In genomic region chr5:135322271-135322670, GRCh38 we compare ENCODE assay signal across 24 cellular contexts.
"Had no signal": no experiment of that assay in that cellular context is flagged by ENCODE, and none has a peak within 500 bp of the region (broad histone marks: within the 10 kb centered on the region; RNA-seq: fewer than 3 reads in every experiment).

No MANE protein-coding gene starts in this region.

- DNase-seq: effector CD4-positive, alpha-beta T cell; foreskin fibroblast; gastrocnemius medialis; kidney glomerular epithelial cell; left ventricle myocardium superior; lower lobe of right lung; natural killer cell; occipital lobe; ovary; psoas muscle; right cardiac atrium; sigmoid colon; stimulated activated CD4-positive, alpha-beta T cell treated with anti-CD3 and anti-CD28 coated beads, Interleukin-2, amount 100 ng/mL, for 24 hours; stimulated activated CD4-positive, alpha-beta T cell treated with anti-CD3 and anti-CD28 coated beads, Interleukin-4, amount 100 ng/mL, for 4 hours; stimulated activated naive CD8-positive, alpha-beta T cell treated with anti-CD3 and anti-CD28 coated beads, Interleukin-15, Interleukin-2, amounts not matched to agents 100 U/mL and 50 U/mL, for 24 hours; upper lobe of left lung had no signal

- H3K27me3 Mint-ChIP-seq: stimulated activated memory B cell treated with anti-CD40 and anti-IgM and Interleukin-4, amounts not matched to agents 10 μg/mL and 1 μg/mL and 100 μg/mL, for 72 hours had no signal

- H3K4me3 ChIP-seq: dorsolateral prefrontal cortex, gastrocnemius medialis, hepatocyte, lower lobe of right lung, ovary, psoas muscle, sigmoid colon, thoracic aorta, tibial nerve, upper lobe of left lung had no signal

- H3K27ac ChIP-seq: dorsolateral prefrontal cortex, epithelial cell of prostate, gastrocnemius medialis, hepatocyte, lower lobe of right lung, ovary, psoas muscle, sigmoid colon, thoracic aorta, tibial nerve, upper lobe of left lung had no signal

- H3K36me3 ChIP-seq: gastrocnemius medialis, lower lobe of right lung, ovary, sigmoid colon, thoracic aorta, tibial nerve, upper lobe of left lung had no signal

- H3K9me3 ChIP-seq: gastrocnemius medialis, lower lobe of right lung, ovary, psoas muscle, sigmoid colon, thoracic aorta, tibial nerve, upper lobe of left lung had no signal

- H3K4me1 ChIP-seq: gastrocnemius medialis, lower lobe of right lung, psoas muscle, upper lobe of left lung had no signal

- H3K27me3 ChIP-seq: gastrocnemius medialis, ovary, sigmoid colon, tibial nerve, upper lobe of left lung had no signal

- H3K9me3 Mint-ChIP-seq: natural killer cell; stimulated activated memory B cell treated with anti-CD40 and anti-IgM and Interleukin-4, amounts not matched to agents 10 μg/mL and 1 μg/mL and 100 μg/mL, for 72 hours had no signal

- H3K36me3 Mint-ChIP-seq: natural killer cell; stimulated activated memory B cell treated with anti-CD40 and anti-IgM and Interleukin-4, amounts not matched to agents 10 μg/mL and 1 μg/mL and 100 μg/mL, for 72 hours had no signal

- H3K4me3 Mint-ChIP-seq: natural killer cell; stimulated activated memory B cell treated with anti-CD40 and anti-IgM and Interleukin-4, amounts not matched to agents 10 μg/mL and 1 μg/mL and 100 μg/mL, for 72 hours had no signal

- H3K4me1 Mint-ChIP-seq: natural killer cell; stimulated activated memory B cell treated with anti-CD40 and anti-IgM and Interleukin-4, amounts not matched to agents 10 μg/mL and 1 μg/mL and 100 μg/mL, for 72 hours had no signal

- ATAC-seq: esophagus mucosa; gastrocnemius medialis; left colon; left ventricle myocardium superior; lower lobe of right lung; natural killer cell; psoas muscle; right cardiac atrium; stimulated activated memory B cell treated with anti-CD40 and anti-IgM and Interleukin-4, amounts not matched to agents 10 μg/mL and 1 μg/mL and 100 μg/mL, for 72 hours; stimulated activated naive CD8-positive, alpha-beta T cell treated with anti-CD3 and anti-CD28 coated beads, Interleukin-15, Interleukin-2, amounts not matched to agents 100 U/mL and 50 U/mL, for 24 hours had no signal

- H3K27ac Mint-ChIP-seq: natural killer cell; stimulated activated memory B cell treated with anti-CD40 and anti-IgM and Interleukin-4, amounts not matched to agents 10 μg/mL and 1 μg/mL and 100 μg/mL, for 72 hours had no signal
